Comparison of ENCODE assay signal across 19 cellular contexts in genomic region chr1:67418839-67419586, GRCh38. TPM values are rescaled to one million over a fixed set of nuclear protein-coding genes. Genes with fewer than 3 reads are reported as not detected.
A peak's percentile ranks its signal among the peaks of the same experiment; 100 is the strongest.
DNase-seq lines count a peak whose midpoint lies in the region; ATAC-seq and TF ChIP-seq lines count a peak whose summit lies in the region.
"Had no signal": no experiment of that assay in that cellular context is flagged by ENCODE, and none has a peak within 500 bp of the region (broad histone marks: within the 10 kb centered on the region; RNA-seq: fewer than 3 reads in every experiment).

No MANE protein-coding gene starts in this region.

- peaks cover 18 to 90% (median 36%) of the 10 kb centered on the region in 3 experiments for H3K36me3 ChIP-seq in naive thymus-derived CD4-positive, alpha-beta T cell (ENCODE audit: control insufficient read depth in 2 of 3, insufficient read depth in 3 of 3, low read length in 3 of 3)
- peaks cover 100% of the 10 kb centered on the region for H3K36me3 ChIP-seq in OCI-LY7 (ENCODE audit: insufficient read depth, low read length)

- peaks cover 98% of the 10 kb centered on the region for H3K79me2 ChIP-seq in OCI-LY7 (ENCODE audit: insufficient read depth, low read depth, low read length)

- intact Hi-C loops in naive thymus-derived CD4-positive, alpha-beta T cell (cut with micrococcal nuclease) = loop anchor here in 1 of 2 donors (1.0 kb wide), 1 partner anchor 8 kb away; no protein-coding TSS in a partner anchor
- intact Hi-C loops in OCI-LY7 (cut with micrococcal nuclease; ENCODE audit: unreplicated experiment) = no loop called here

- H3K9me3 ChIP-seq in naive thymus-derived CD4-positive, alpha-beta T cell (ENCODE audit: control insufficient read depth in 2 of 3, low read length in 3 of 3) = no peaks in the 10 kb centered on the region
- no peaks in the 10 kb centered on the region for H3K9me3 ChIP-seq in OCI-LY7 (ENCODE audit: low read length)
- H3K9me3 ChIP-seq: lower lobe of right lung, right atrium auricular region, suprapubic skin had no signal

- BruUV-seq in OCI-LY7 (replicated peaks; lab: Mats Ljungman, UMichigan) = no TSS peak

- peaks cover 74% of the 10 kb centered on the region for H4K20me1 ChIP-seq in OCI-LY7 (ENCODE audit: insufficient read depth, low read length)

- H3K4me1 ChIP-seq in naive thymus-derived CD4-positive, alpha-beta T cell (ENCODE audit: control insufficient read depth in 2 of 2, insufficient read depth in 2 of 2, low read length in 2 of 2) = peaks cover 0 to 15% of the 10 kb centered on the region in 2 donors
- no peaks in the 10 kb centered on the region for H3K4me1 ChIP-seq in OCI-LY7 (ENCODE audit: insufficient read depth, low read length, poor library complexity, severe bottlenecking)

- no peak overlapping the region for H3K4me3 ChIP-seq in naive thymus-derived CD4-positive, alpha-beta T cell (ENCODE audit: low read length)
- no peak overlapping the region for H3K4me3 ChIP-seq in OCI-LY7 (ENCODE audit: low read depth, low read length, poor library complexity, severe bottlenecking)
- H3K4me3 ChIP-seq: cardiac muscle cell, lower lobe of right lung, right atrium auricular region, suprapubic skin had no signal

- CTCF ChIA-PET in naive thymus-derived CD4-positive, alpha-beta T cell (lab: Charles Lee) = no interaction called here
- CTCF ChIA-PET in OCI-LY7 (lab: Charles Lee; ENCODE audit: unreplicated experiment) = no interaction called here

- no peaks in the 10 kb centered on the region for H3K9me2 ChIP-seq in OCI-LY7 (ENCODE audit: insufficient read depth, low read length)

- H3K27me3 Mint-ChIP-seq in stimulated activated naive CD8-positive, alpha-beta T cell treated with anti-CD3 and anti-CD28 coated beads, Interleukin-15, Interleukin-2, amounts not matched to agents 100 ng/mL and 50 ng/mL, for 24 hours = no peaks in the 10 kb centered on the region
- H3K27me3 Mint-ChIP-seq in stimulated activated naive CD8-positive, alpha-beta T cell treated with anti-CD3 and anti-CD28 coated beads, Interleukin-15, amount 100 ng/mL, for 72 hours = no peaks in the 10 kb centered on the region
- H3K27me3 Mint-ChIP-seq in activated naive CD8-positive, alpha-beta T cell treated with anti-CD3 and anti-CD28 coated beads, Interleukin-2, amount 10 ng/mL, durations not matched to agents 7 days and 5 days = no peaks in the 10 kb centered on the region
- H3K27me3 Mint-ChIP-seq in naive thymus-derived CD4-positive, alpha-beta T cell = no peaks in the 10 kb centered on the region

- POLR2A ChIA-PET in activated naive CD8-positive, alpha-beta T cell treated with anti-CD3 and anti-CD28 coated beads, Interleukin-2, amount 10 ng/mL, durations not matched to agents 7 days and 5 days (lab: Charles Lee) = interaction anchor here (0.6 to 2.3 kb wide), 3 partner anchors 9 to 15 kb away, joined by 4 to 11 read pairs (median 5); partner anchors contain the start of gene SERBP1
- POLR2A ChIA-PET in naive thymus-derived CD4-positive, alpha-beta T cell (lab: Charles Lee) = interaction anchor here (1.0 kb wide), 1 partner anchor 10 kb away, joined by 7 read pairs; the partner anchor contains the start of gene SERBP1
- POLR2A ChIA-PET in OCI-LY7 (lab: Charles Lee) = interaction anchor here (0.7 to 1.8 kb wide), 5 partner anchors 8 to 12 kb away, joined by 3 to 5 read pairs (median 3); partner anchors contain the start of gene SERBP1

- H3K27ac Mint-ChIP-seq in stimulated activated naive CD8-positive, alpha-beta T cell treated with anti-CD3 and anti-CD28 coated beads, Interleukin-15, Interleukin-2, amounts not matched to agents 100 ng/mL and 50 ng/mL, for 24 hours = peak overlapping the region; percentile 80
- H3K27ac Mint-ChIP-seq in stimulated activated naive CD8-positive, alpha-beta T cell treated with anti-CD3 and anti-CD28 coated beads, Interleukin-15, amount 100 ng/mL, for 72 hours = peak overlapping the region in 1 of 2 donors; percentile 54
- H3K27ac Mint-ChIP-seq in activated naive CD8-positive, alpha-beta T cell treated with anti-CD3 and anti-CD28 coated beads, Interleukin-2, amount 10 ng/mL, durations not matched to agents 7 days and 5 days = peak overlapping the region; percentile 51
- H3K27ac Mint-ChIP-seq in naive thymus-derived CD4-positive, alpha-beta T cell = peak overlapping the region; percentile 22 to 77 (median 56)

- peak overlapping the region; percentile 39 for H3K4me3 Mint-ChIP-seq in stimulated activated naive CD8-positive, alpha-beta T cell treated with anti-CD3 and anti-CD28 coated beads, Interleukin-15, Interleukin-2, amounts not matched to agents 100 ng/mL and 50 ng/mL, for 24 hours
- peak overlapping the region in 1 of 2 donors; percentile 30 for H3K4me3 Mint-ChIP-seq in stimulated activated naive CD8-positive, alpha-beta T cell treated with anti-CD3 and anti-CD28 coated beads, Interleukin-15, amount 100 ng/mL, for 72 hours
- H3K4me3 Mint-ChIP-seq in activated naive CD8-positive, alpha-beta T cell treated with anti-CD3 and anti-CD28 coated beads, Interleukin-2, amount 10 ng/mL, durations not matched to agents 7 days and 5 days = no peak overlapping the region
- H3K4me3 Mint-ChIP-seq in naive thymus-derived CD4-positive, alpha-beta T cell = peak overlapping the region in 3 of 10 donors; percentile 12 to 44 (median 14)
- H3K4me3 Mint-ChIP-seq: CD14-positive monocyte had no signal

- H3K27ac ChIP-seq in naive thymus-derived CD4-positive, alpha-beta T cell (ENCODE audit: low read depth, low read length) = no peak overlapping the region
- H3K27ac ChIP-seq in OCI-LY7 (ENCODE audit: low read depth, low read length, poor library complexity, severe bottlenecking) = no peak overlapping the region
- H3K27ac ChIP-seq: cardiac muscle cell, lower lobe of right lung, right atrium auricular region, suprapubic skin had no signal

- peaks cover 90% of the 10 kb centered on the region for H3K4me1 Mint-ChIP-seq in stimulated activated naive CD8-positive, alpha-beta T cell treated with anti-CD3 and anti-CD28 coated beads, Interleukin-15, Interleukin-2, amounts not matched to agents 100 ng/mL and 50 ng/mL, for 24 hours (ENCODE audit: low read depth)
- H3K4me1 Mint-ChIP-seq in stimulated activated naive CD8-positive, alpha-beta T cell treated with anti-CD3 and anti-CD28 coated beads, Interleukin-15, amount 100 ng/mL, for 72 hours = peaks cover 86% of the 10 kb centered on the region
- H3K4me1 Mint-ChIP-seq in activated naive CD8-positive, alpha-beta T cell treated with anti-CD3 and anti-CD28 coated beads, Interleukin-2, amount 10 ng/mL, durations not matched to agents 7 days and 5 days = peaks cover 52% of the 10 kb centered on the region
- peaks cover 38 to 79% (median 67%) of the 10 kb centered on the region in 7 donors for H3K4me1 Mint-ChIP-seq in naive thymus-derived CD4-positive, alpha-beta T cell

- TF ChIP-seq CTCF in OCI-LY7 (conservative IDR thresholded peaks at IDR 0.05; ENCODE audit: low read length) = no peak

- peaks cover 97% of the 10 kb centered on the region for H3K36me3 Mint-ChIP-seq in stimulated activated naive CD8-positive, alpha-beta T cell treated with anti-CD3 and anti-CD28 coated beads, Interleukin-15, Interleukin-2, amounts not matched to agents 100 ng/mL and 50 ng/mL, for 24 hours (ENCODE audit: low read depth)
- peaks cover 67% of the 10 kb centered on the region for H3K36me3 Mint-ChIP-seq in activated naive CD8-positive, alpha-beta T cell treated with anti-CD3 and anti-CD28 coated beads, Interleukin-2, amount 10 ng/mL, durations not matched to agents 7 days and 5 days
- H3K36me3 Mint-ChIP-seq in naive thymus-derived CD4-positive, alpha-beta T cell = peaks cover 5 to 63% (median 45%) of the 10 kb centered on the region in 5 donors

- H3K9me3 Mint-ChIP-seq in stimulated activated naive CD8-positive, alpha-beta T cell treated with anti-CD3 and anti-CD28 coated beads, Interleukin-15, Interleukin-2, amounts not matched to agents 100 ng/mL and 50 ng/mL, for 24 hours = no peaks in the 10 kb centered on the region
- no peaks in the 10 kb centered on the region for H3K9me3 Mint-ChIP-seq in stimulated activated naive CD8-positive, alpha-beta T cell treated with anti-CD3 and anti-CD28 coated beads, Interleukin-15, amount 100 ng/mL, for 72 hours
- H3K9me3 Mint-ChIP-seq in activated naive CD8-positive, alpha-beta T cell treated with anti-CD3 and anti-CD28 coated beads, Interleukin-2, amount 10 ng/mL, durations not matched to agents 7 days and 5 days = no peaks in the 10 kb centered on the region
- H3K9me3 Mint-ChIP-seq in naive thymus-derived CD4-positive, alpha-beta T cell = no peaks in the 10 kb centered on the region
- H3K9me3 Mint-ChIP-seq: CD14-positive monocyte had no signal

- H3K27me3 ChIP-seq in naive thymus-derived CD4-positive, alpha-beta T cell (ENCODE audit: control insufficient read depth in 2 of 2, insufficient read depth in 2 of 2, low read length in 2 of 2) = no peaks in the 10 kb centered on the region
- H3K27me3 ChIP-seq: cardiac muscle cell, right atrium auricular region, suprapubic skin had no signal

- H2AFZ ChIP-seq in OCI-LY7 (ENCODE audit: low read length) = no peak overlapping the region

- ATAC-seq in stimulated activated naive CD8-positive, alpha-beta T cell treated with anti-CD3 and anti-CD28 coated beads, Interleukin-15, amount 100 ng/mL, for 72 hours = no peak
- ATAC-seq in activated naive CD8-positive, alpha-beta T cell treated with anti-CD3 and anti-CD28 coated beads, Interleukin-2, amount 10 ng/mL, durations not matched to agents 7 days and 5 days (ENCODE audit: low read depth) = peak; percentile 22
- no peak for ATAC-seq in naive thymus-derived CD4-positive, alpha-beta T cell
- ATAC-seq: lower lobe of right lung had no signal

- no peak overlapping the region for H3K4me2 ChIP-seq in OCI-LY7 (ENCODE audit: low read length)

- no peak for DNase-seq in stimulated activated naive CD8-positive, alpha-beta T cell treated with anti-CD3 and anti-CD28 coated beads, Interleukin-15, amount 100 ng/mL, for 72 hours
- no peak for DNase-seq in activated naive CD8-positive, alpha-beta T cell treated with anti-CD3 and anti-CD28 coated beads, Interleukin-2, amount 10 ng/mL, durations not matched to agents 7 days and 5 days
- no peak for DNase-seq in naive thymus-derived CD4-positive, alpha-beta T cell
- DNase-seq in NCI-H1048 (lab: John Stamatoyannopoulos, UW) (no peak), OCI-LY7 (ENCODE audit: low spot score) (no peak)
- DNase-seq in activated effector memory CD4-positive, alpha-beta T cell treated with Interleukin-2 at 50 U/mL for 16 hours = no peak
- DNase-seq: activated CD4-positive, alpha-beta T cell treated with anti-CD3 and anti-CD28 coated beads, Interleukin-2, amount 50 U/mL, for 48 hours; dermis blood vessel endothelial cell; GDM1; lower lobe of right lung; NCI-H1436; NCI-H526 treated with DMSO at 0.1 percent for 48 hours; Right ventricle myocardium superior; stimulated activated CD4-positive, alpha-beta T cell treated with anti-CD3 and anti-CD28 coated beads, Interleukin-15, amount 100 ng/mL, for 24 hours had no signal

RNA-seq across cellular contexts. Expression of gene SERBP1, which starts 11.2 kb away (rescaled TPM):
- total RNA-seq in activated naive CD8-positive, alpha-beta T cell treated with anti-CD3 and anti-CD28 coated beads, Interleukin-2, amount 10 ng/mL, durations not matched to agents 7 days and 5 days = 100 to 1,000 TPM; 219 to 221 TPM
- total RNA-seq in naive thymus-derived CD4-positive, alpha-beta T cell = 100 to 1,000 TPM; 108 to 282 (median 151) TPM
- 100 to 1,000 TPM; 120 to 155 TPM for polyA plus RNA-seq in naive thymus-derived CD4-positive, alpha-beta T cell
- 270 and 443 TPM in 2 replicates for total RNA-seq in OCI-LY7 (2014; rRNA removed; shearing (Covaris generic))
- 369 and 410 TPM in 2 replicates for total RNA-seq in OCI-LY7 (2022)
